ENCODE assay signal across 1 cellular context in the genomic region with DNA sequence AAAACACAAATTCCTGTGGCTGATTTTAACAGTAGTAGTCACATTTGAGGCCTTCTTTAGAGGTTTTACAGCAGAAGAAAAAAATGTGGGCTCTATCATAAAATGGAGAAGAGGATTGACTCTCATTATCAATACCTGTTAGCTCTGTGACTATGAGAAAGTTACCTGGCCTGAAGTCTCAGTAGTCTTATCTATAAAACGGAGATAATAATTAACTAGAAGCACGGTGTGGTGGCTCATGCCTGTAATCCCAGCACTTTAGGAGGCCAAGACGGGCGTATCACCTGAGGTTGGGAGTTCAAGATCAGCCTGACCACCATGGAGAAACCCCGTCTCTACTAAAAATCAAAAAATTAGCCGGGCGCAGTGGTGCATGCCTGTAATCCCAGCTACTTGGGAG.
TF ChIP-seq lines count a peak whose summit lies in the region.

No MANE protein-coding gene starts in this region.

TF ChIP-seq in GM23338, 12 proteins besides CTCF, POLR2A, EP300 and RAD21 (continued from another document):
- TF ChIP-seq ZNF462 (CRISPR knock-in tag; IDR thresholded peaks at IDR 0.05) (no peak), POLR2AphosphoS5 (IDR thresholded peaks at IDR 0.05; ENCODE audit: low read depth) (no peak), ZNF331 (CRISPR knock-in tag; IDR thresholded peaks at IDR 0.05; ENCODE audit: low read depth) (no peak)
